In genomic region chr20:54061106-54061881, GRCh38 we compare ENCODE assay signal across 1 cellular context.
TF ChIP-seq lines count a peak whose summit lies in the region.

No MANE protein-coding gene starts in this region.

TF ChIP-seq in HepG2, 621 proteins besides CTCF, POLR2A, EP300 and RAD21:
- TF ChIP-seq SOX13 (IDR thresholded peaks at IDR 0.05), result no peak
- no peak for TF ChIP-seq SOX13 (CRISPR knock-in tag; conservative IDR thresholded peaks at IDR 0.05 in 1 of 2, IDR thresholded peaks at IDR 0.05 in 1 of 2)
- no peak for TF ChIP-seq TEAD3 (CRISPR knock-in tag; optimal IDR thresholded peaks at IDR 0.05; ENCODE audit: borderline replicate concordance)
- TF ChIP-seq ZNF724P (CRISPR knock-in tag; IDR thresholded peaks at IDR 0.05; ENCODE audit: borderline replicate concordance), result no peak
- TF ChIP-seq NFAT5 (CRISPR knock-in tag; IDR thresholded peaks at IDR 0.05), result no peak
- no peak for TF ChIP-seq RBM39 (IDR thresholded peaks at IDR 0.05; ENCODE audit: low read depth, low read length, poor library complexity, severe bottlenecking)
- TF ChIP-seq MEIS2 (CRISPR knock-in tag; IDR thresholded peaks at IDR 0.05), result no peak
- TF ChIP-seq CEBPG (CRISPR knock-in tag; IDR thresholded peaks at IDR 0.05), result no peak
- no peak for TF ChIP-seq MEIS1 (CRISPR knock-in tag; IDR thresholded peaks at IDR 0.05; ENCODE audit: borderline replicate concordance)
- TF ChIP-seq TFE3 (CRISPR knock-in tag; IDR thresholded peaks at IDR 0.05), result no peak
- TF ChIP-seq ZNF253 (CRISPR knock-in tag; IDR thresholded peaks at IDR 0.05; ENCODE audit: borderline replicate concordance), result no peak
- no peak for TF ChIP-seq ZNF251 (CRISPR knock-in tag; IDR thresholded peaks at IDR 0.05)
- no peak for TF ChIP-seq HDAC2 (CRISPR knock-in tag; IDR thresholded peaks at IDR 0.05)
- TF ChIP-seq GMEB1 (CRISPR knock-in tag; IDR thresholded peaks at IDR 0.05; ENCODE audit: borderline replicate concordance), result no peak
- no peak for TF ChIP-seq ZC3H4 (CRISPR knock-in tag; IDR thresholded peaks at IDR 0.05; ENCODE audit: borderline replicate concordance)
- TF ChIP-seq ZNF777 (CRISPR knock-in tag; IDR thresholded peaks at IDR 0.05), result no peak
- TF ChIP-seq ZNF276 (CRISPR knock-in tag; IDR thresholded peaks at IDR 0.05; ENCODE audit: low read depth), result no peak
